In genomic region chr11:795638-796564, GRCh38 we compare ENCODE assay signal across 1 cellular context.
A peak's percentile ranks its signal among the peaks of the same experiment; 100 is the strongest.
TF ChIP-seq lines count a peak whose summit lies in the region.

No MANE protein-coding gene starts in this region.

TF ChIP-seq in HepG2, 621 proteins besides CTCF, POLR2A, EP300 and RAD21 (continued from another document and continues in another):
- TF ChIP-seq PRDM10 (CRISPR knock-in tag; IDR thresholded peaks at IDR 0.05; ENCODE audit: low read depth) (no peak), HOXA7 (CRISPR knock-in tag; IDR thresholded peaks at IDR 0.05) (no peak), NR3C1 (CRISPR knock-in tag; IDR thresholded peaks at IDR 0.05) (no peak), ZBTB39 (CRISPR knock-in tag; IDR thresholded peaks at IDR 0.05) (no peak), ZNF672 (CRISPR knock-in tag; IDR thresholded peaks at IDR 0.05) (no peak), MEIS1 (CRISPR knock-in tag; IDR thresholded peaks at IDR 0.05; ENCODE audit: borderline replicate concordance) (peak; percentile 48; the same call in 1 of the 2 replicates), ZSCAN9 (CRISPR knock-in tag; IDR thresholded peaks at IDR 0.05; ENCODE audit: borderline replicate concordance) (no peak), NCOA1 (CRISPR knock-in tag; IDR thresholded peaks at IDR 0.05) (no peak), ZNF800 (CRISPR knock-in tag; IDR thresholded peaks at IDR 0.05) (no peak), ZNF891 (CRISPR knock-in tag; IDR thresholded peaks at IDR 0.05) (no peak), PITX1 (CRISPR knock-in tag; IDR thresholded peaks at IDR 0.05) (no peak), ZNF816 (CRISPR knock-in tag; IDR thresholded peaks at IDR 0.05; ENCODE audit: borderline replicate concordance) (no peak), ZNF296 (CRISPR knock-in tag; conservative IDR thresholded peaks at IDR 0.05) (no peak), ZNF124 (CRISPR knock-in tag; IDR thresholded peaks at IDR 0.05) (no peak), HNF4A (CRISPR knock-in tag; IDR thresholded peaks at IDR 0.05) (no peak), ZXDC (CRISPR knock-in tag; IDR thresholded peaks at IDR 0.05) (no peak), ELF4 (CRISPR knock-in tag; IDR thresholded peaks at IDR 0.05; ENCODE audit: borderline replicate concordance) (no peak), RBAK (CRISPR knock-in tag; IDR thresholded peaks at IDR 0.05) (no peak), ZNF747 (CRISPR knock-in tag; IDR thresholded peaks at IDR 0.05; ENCODE audit: borderline replicate concordance) (0 out of 2 replicates have a peak, but pooled peaks have one; percentile 22), ZFP90 (CRISPR knock-in tag; IDR thresholded peaks at IDR 0.05; ENCODE audit: borderline replicate concordance) (no peak), ARNTL (CRISPR knock-in tag; IDR thresholded peaks at IDR 0.05) (0 out of 2 replicates have a peak, but pooled peaks have one; percentile 27), MAF1 (CRISPR knock-in tag; IDR thresholded peaks at IDR 0.05; ENCODE audit: borderline replicate concordance) (no peak), ZBTB26 (CRISPR knock-in tag; IDR thresholded peaks at IDR 0.05; ENCODE audit: borderline replicate concordance) (no peak), LCORL (IDR thresholded peaks at IDR 0.05) (no peak), LCORL (CRISPR knock-in tag; IDR thresholded peaks at IDR 0.05) (0 out of 2 replicates have a peak, but pooled peaks have one; percentile 0), AHR (CRISPR knock-in tag; IDR thresholded peaks at IDR 0.05) (no peak), MTA1 (CRISPR knock-in tag; IDR thresholded peaks at IDR 0.05; ENCODE audit: borderline replicate concordance) (peak; percentile 2; the same call in 1 of the 2 replicates), YEATS2 (CRISPR knock-in tag; IDR thresholded peaks at IDR 0.05; ENCODE audit: borderline replicate concordance) (no peak), ADNP (CRISPR knock-in tag; IDR thresholded peaks at IDR 0.05) (no peak), PBX2 (CRISPR knock-in tag; IDR thresholded peaks at IDR 0.05) (no peak), ZSCAN20 (CRISPR knock-in tag; IDR thresholded peaks at IDR 0.05; ENCODE audit: borderline replicate concordance) (no peak), ZNF292 (CRISPR knock-in tag; IDR thresholded peaks at IDR 0.05; ENCODE audit: borderline replicate concordance, low read depth) (no peak), ZNF30 (CRISPR knock-in tag; IDR thresholded peaks at IDR 0.05) (no peak), ASH2L (IDR thresholded peaks at IDR 0.05; ENCODE audit: insufficient read length, low read depth, low read length) (peak; percentile 23), PHF8 (CRISPR knock-in tag; IDR thresholded peaks at IDR 0.05) (peak; percentile 46; the same call in 1 of the 2 replicates), GZF1 (CRISPR knock-in tag; IDR thresholded peaks at IDR 0.05) (no peak), NR0B2 (CRISPR knock-in tag; IDR thresholded peaks at IDR 0.05) (no peak), ZNF552 (CRISPR knock-in tag; IDR thresholded peaks at IDR 0.05; ENCODE audit: borderline replicate concordance) (no peak), REST (IDR thresholded peaks at IDR 0.05; ENCODE audit: borderline replicate concordance in 1 of 2, low read depth in 1 of 2, low read length in 2 of 2) (no peak), ZNF468 (CRISPR knock-in tag; IDR thresholded peaks at IDR 0.05) (no peak), ZNF644 (CRISPR knock-in tag; IDR thresholded peaks at IDR 0.05; ENCODE audit: low read depth) (no peak), ZNF660 (CRISPR knock-in tag; IDR thresholded peaks at IDR 0.05; ENCODE audit: borderline replicate concordance, low read depth) (no peak), ZNF329 (CRISPR knock-in tag; IDR thresholded peaks at IDR 0.05; ENCODE audit: low read depth) (no peak; the same call in 1 of the 2 replicates), ZNF160 (CRISPR knock-in tag; IDR thresholded peaks at IDR 0.05) (no peak), EZH2 (conservative IDR thresholded peaks at IDR 0.05; ENCODE audit: low read depth, low read length) (no peak), ZNF350 (CRISPR knock-in tag; IDR thresholded peaks at IDR 0.05; ENCODE audit: borderline replicate concordance, low read depth) (no peak), ZNF333 (CRISPR knock-in tag; IDR thresholded peaks at IDR 0.05; ENCODE audit: borderline replicate concordance) (no peak), ELF3 (CRISPR knock-in tag; IDR thresholded peaks at IDR 0.05) (peak; percentile 29; the same call in 1 of the 2 replicates), ZNF737 (CRISPR knock-in tag; IDR thresholded peaks at IDR 0.05; ENCODE audit: borderline replicate concordance) (no peak), ZNF564 (CRISPR knock-in tag; IDR thresholded peaks at IDR 0.05) (no peak), PHF5A (CRISPR knock-in tag; IDR thresholded peaks at IDR 0.05; ENCODE audit: low read depth, unreplicated experiment) (no peak), ZNF17 (CRISPR knock-in tag; IDR thresholded peaks at IDR 0.05) (no peak), ZNF75D (CRISPR knock-in tag; IDR thresholded peaks at IDR 0.05; ENCODE audit: borderline replicate concordance) (no peak), ZNF781 (CRISPR knock-in tag; IDR thresholded peaks at IDR 0.05; ENCODE audit: borderline replicate concordance, not compliant biosample characterization) (no peak), ZNF883 (CRISPR knock-in tag; IDR thresholded peaks at IDR 0.05; ENCODE audit: not compliant biosample characterization) (no peak)
